Comparison of ENCODE assay signal across 8 cellular contexts in genomic region chr3:48595526-48596121, GRCh38. TPM values are rescaled to one million over a fixed set of nuclear protein-coding genes. Genes with fewer than 3 reads are reported as not detected.
A peak's percentile ranks its signal among the peaks of the same experiment; 100 is the strongest.
DNase-seq lines count a peak whose midpoint lies in the region; ATAC-seq and TF ChIP-seq lines count a peak whose summit lies in the region.

No MANE protein-coding gene starts in this region.

- H3K27me3 Mint-ChIP-seq in neural crest cell (ENCODE audit: low read depth), result peaks cover 2% of the 10 kb centered on the region
- peaks cover 19% of the 10 kb centered on the region for H3K27me3 Mint-ChIP-seq in activated naive CD4-positive, alpha-beta T cell treated with anti-CD3 and anti-CD28 coated beads for 36 hours (ENCODE audit: low read depth)

- H3K4me3 Mint-ChIP-seq in neural crest cell, result peak overlapping the region; percentile 57
- H3K4me3 Mint-ChIP-seq in activated naive CD4-positive, alpha-beta T cell treated with anti-CD3 and anti-CD28 coated beads for 36 hours, result no peak overlapping the region

- intact Hi-C loops in activated naive CD4-positive, alpha-beta T cell treated with anti-CD3 and anti-CD28 coated beads for 36 hours (cut with micrococcal nuclease), result no loop called here

- TF ChIP-seq CTCF in neural crest cell (conservative IDR thresholded peaks at IDR 0.05), result no peak

- no peaks in the 10 kb centered on the region for H3K9me3 Mint-ChIP-seq in neural crest cell
- H3K9me3 Mint-ChIP-seq in activated naive CD4-positive, alpha-beta T cell treated with anti-CD3 and anti-CD28 coated beads for 36 hours, result no peaks in the 10 kb centered on the region

- ATAC-seq in GM21447 (IDR thresholded peaks at IDR 0.05; ENCODE audit: unreplicated experiment) (no peak), GM18868 (IDR thresholded peaks at IDR 0.05; ENCODE audit: unreplicated experiment) (no peak), HG03378 (IDR thresholded peaks at IDR 0.05; ENCODE audit: unreplicated experiment) (no peak)

- no peak for TF ChIP-seq POLR2A in erythroblast (IDR thresholded peaks at IDR 0.05; ENCODE audit: low read length)

- H3K36me3 Mint-ChIP-seq in neural crest cell (ENCODE audit: low read depth), result peaks cover 7% of the 10 kb centered on the region
- H3K36me3 Mint-ChIP-seq in activated naive CD4-positive, alpha-beta T cell treated with anti-CD3 and anti-CD28 coated beads for 36 hours (ENCODE audit: low read depth), result peaks cover 3% of the 10 kb centered on the region

- H3K27ac Mint-ChIP-seq in neural crest cell (ENCODE audit: unreplicated experiment), result peak overlapping the region; percentile 8
- H3K27ac Mint-ChIP-seq in activated naive CD4-positive, alpha-beta T cell treated with anti-CD3 and anti-CD28 coated beads for 36 hours, result no peak overlapping the region

- CTCF ChIA-PET in activated naive CD4-positive, alpha-beta T cell treated with anti-CD3 and anti-CD28 coated beads for 36 hours (lab: Charles Lee), result no interaction called here

- DNase-seq in CD1c-positive myeloid dendritic cell (ENCODE audit: extremely low spot score) (peak; percentile 50), OCI-M1 (lab: John Stamatoyannopoulos, UW) (peak; percentile 14), erythroblast (lab: John Stamatoyannopoulos, UW) (peak; percentile 23 to 58), neural crest cell (ENCODE audit: low read depth, low spot score) (no peak)
- DNase-seq in activated naive CD4-positive, alpha-beta T cell treated with anti-CD3 and anti-CD28 coated beads for 36 hours, result no peak

- H3K4me1 Mint-ChIP-seq in neural crest cell, result peaks cover 17% of the 10 kb centered on the region
- peaks cover 6% of the 10 kb centered on the region for H3K4me1 Mint-ChIP-seq in activated naive CD4-positive, alpha-beta T cell treated with anti-CD3 and anti-CD28 coated beads for 36 hours (ENCODE audit: low read depth)

RNA-seq across cellular contexts. Expression of gene COL7A1, which starts 0.5 kb away (rescaled TPM):
- 28.4 and 28.7 TPM in 2 replicates for total RNA-seq in neural crest cell
- 1 to 10 TPM in 1 of 2 experiments, under 1 TPM in 1; 0.84 to 1.0 TPM for total RNA-seq in activated naive CD4-positive, alpha-beta T cell treated with anti-CD3 and anti-CD28 coated beads for 36 hours

RNA-seq across cellular contexts. Expression of gene UQCRC1, which starts 13.8 kb away (rescaled TPM):
- 288 and 297 TPM in 2 replicates for total RNA-seq in neural crest cell
- 100 to 1,000 TPM; 211 to 232 TPM for total RNA-seq in activated naive CD4-positive, alpha-beta T cell treated with anti-CD3 and anti-CD28 coated beads for 36 hours

RNA-seq across cellular contexts. Expression of gene TMEM89, which starts 25.9 kb away (rescaled TPM):
- 0.51 and 0.66 TPM in 2 replicates for total RNA-seq in neural crest cell
- not detected for total RNA-seq in activated naive CD4-positive, alpha-beta T cell treated with anti-CD3 and anti-CD28 coated beads for 36 hours

RNA-seq across cellular contexts. Expression of gene UCN2, which starts 32.0 kb away (rescaled TPM):
- total RNA-seq in neural crest cell, result 1.3 TPM in 2 replicates
- not detected for total RNA-seq in activated naive CD4-positive, alpha-beta T cell treated with anti-CD3 and anti-CD28 coated beads for 36 hours

RNA-seq across cellular contexts. Expression of gene PFKFB4, which starts 39.0 kb away (rescaled TPM):
- total RNA-seq in neural crest cell, result 19.2 and 20.4 TPM in 2 replicates
- total RNA-seq in activated naive CD4-positive, alpha-beta T cell treated with anti-CD3 and anti-CD28 coated beads for 36 hours, result 1 to 10 TPM; 5.1 to 5.4 TPM

Comparison
In these comparisons a context has a peak if more than half of its experiments do, and no peak if none do; other contexts are left out.
1. DNase-seq: peak in CD1c-positive myeloid dendritic cell (single experiment), OCI-M1 (single experiment) and erythroblast (2 of 2); none in neural crest cell (single experiment) and activated naive CD4-positive, alpha-beta T cell treated with anti-CD3 and anti-CD28 coated beads for 36 hours (single experiment).
2. RNA of gene COL7A1, which starts 0.5 kb away (total RNA-seq): 28.4 to 28.7 TPM in neural crest cell; 0.84 to 1.0 TPM in activated naive CD4-positive, alpha-beta T cell treated with anti-CD3 and anti-CD28 coated beads for 36 hours; every median in the first group is over 10 times any median in the second.